In the genomic region with DNA sequence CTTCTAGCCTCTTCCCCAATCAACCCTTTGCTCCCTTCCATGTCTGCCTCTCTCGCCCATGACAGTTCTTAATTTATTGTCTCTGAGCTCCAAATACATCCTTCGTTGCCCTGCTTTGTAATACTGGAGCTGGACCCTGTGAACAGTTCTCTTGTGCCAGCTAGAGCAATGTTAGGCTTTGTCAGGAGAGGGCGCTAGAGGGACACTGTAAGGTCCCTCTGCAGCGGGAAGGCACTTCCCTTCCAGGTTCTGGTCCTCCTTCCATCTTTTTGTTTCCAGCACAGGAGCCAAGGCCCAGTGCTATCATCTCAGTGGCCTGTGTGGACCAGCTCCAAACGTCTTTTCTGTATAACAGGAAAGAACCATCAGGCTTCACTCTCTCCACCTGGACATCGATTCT, we compare ENCODE assay signal across 10 cellular contexts.
A peak's percentile ranks its signal among the peaks of the same experiment; 100 is the strongest.
DNase-seq lines count a peak whose midpoint lies in the region; ATAC-seq and TF ChIP-seq lines count a peak whose summit lies in the region.
"Had no signal": no experiment of that assay in that cellular context is flagged by ENCODE, and none has a peak within 500 bp of the region (broad histone marks: within the 10 kb centered on the region; RNA-seq: fewer than 3 reads in every experiment).

No MANE protein-coding gene starts in this region.

- no peak overlapping the region for H3K4me3 ChIP-seq in GM12864 (ENCODE audit: low read depth, low read length)
- H3K4me3 ChIP-seq in OCI-LY7 (ENCODE audit: low read depth, low read length, poor library complexity, severe bottlenecking): no peak overlapping the region
- no peak overlapping the region for H3K4me3 ChIP-seq in fibroblast of pulmonary artery (replicated peaks; ENCODE audit: low read depth, low read length)
- H3K4me3 ChIP-seq in upper lobe of right lung: no peak overlapping the region
- H3K4me3 ChIP-seq: tibial nerve had no signal

- H3K4me1 ChIP-seq in OCI-LY7 (ENCODE audit: insufficient read depth, low read length, poor library complexity, severe bottlenecking) (no peaks in the 10 kb centered on the region), upper lobe of right lung (no peaks in the 10 kb centered on the region)
- H3K4me1 ChIP-seq: tibial nerve had no signal

- H3K79me2 ChIP-seq in OCI-LY7 (ENCODE audit: insufficient read depth, low read depth, low read length): no peaks in the 10 kb centered on the region

- H3K36me3 Mint-ChIP-seq in T-cell: no peaks in the 10 kb centered on the region

- H3K36me3 ChIP-seq in OCI-LY7 (ENCODE audit: insufficient read depth, low read length): no peaks in the 10 kb centered on the region
- H3K36me3 ChIP-seq in upper lobe of right lung: no peaks in the 10 kb centered on the region

- POLR2A ChIA-PET in OCI-LY7 (lab: Charles Lee): no interaction called here
- POLR2A ChIA-PET in T-cell (lab: Charles Lee): no interaction called here

- H3K27me3 ChIP-seq in upper lobe of right lung: no peaks in the 10 kb centered on the region
- H3K27me3 ChIP-seq: tibial nerve had no signal

- no peaks in the 10 kb centered on the region for H4K20me1 ChIP-seq in OCI-LY7 (ENCODE audit: insufficient read depth, low read length)

- TF ChIP-seq CTCF in AG09319 (IDR thresholded peaks at IDR 0.05; ENCODE audit: low read depth, low read length) (peak; percentile 33), GM12864 (IDR thresholded peaks at IDR 0.05; ENCODE audit: low read depth, low read length, missing control alignments) (peak; percentile 71), OCI-LY7 (conservative IDR thresholded peaks at IDR 0.05; ENCODE audit: low read length) (peak; percentile 75), fibroblast of pulmonary artery (IDR thresholded peaks at IDR 0.05; ENCODE audit: low read length, missing control alignments) (peak; percentile 54), upper lobe of right lung (IDR thresholded peaks at IDR 0.05) (peak; percentile 44)

- intact Hi-C loops in OCI-LY7 (cut with micrococcal nuclease; ENCODE audit: unreplicated experiment): no loop called here
- intact Hi-C loops in upper lobe of right lung (cut with DNase I): no loop called here

- H3K27ac ChIP-seq in OCI-LY7 (ENCODE audit: low read depth, low read length, poor library complexity, severe bottlenecking) (no peak overlapping the region), upper lobe of right lung (no peak overlapping the region)

- no peak overlapping the region for H3K4me2 ChIP-seq in OCI-LY7 (ENCODE audit: low read length)

- no TSS peak for BruUV-seq in OCI-LY7 (replicated peaks; lab: Mats Ljungman, UMichigan)

- peaks cover 0 to 9% (median 3%) of the 10 kb centered on the region in 3 donors for H3K9me3 Mint-ChIP-seq in T-cell

- no peaks in the 10 kb centered on the region for H3K9me2 ChIP-seq in OCI-LY7 (ENCODE audit: insufficient read depth, low read length)

- ATAC-seq in upper lobe of right lung (peak; percentile 71), GM18873 (IDR thresholded peaks at IDR 0.05; ENCODE audit: low FRiP score, unreplicated experiment) (no peak), T-cell (replicated peaks in 1 of 4) (no peak)

- no peaks in the 10 kb centered on the region for H3K4me1 Mint-ChIP-seq in T-cell
- H3K4me1 Mint-ChIP-seq: IgD-negative memory B cell had no signal

- CTCF ChIA-PET in OCI-LY7 (lab: Charles Lee; ENCODE audit: unreplicated experiment) (no interaction called here), T-cell (lab: Charles Lee) (interaction anchor here in 1 of 2 donors (0.6 kb wide), 1 partner anchor 59 kb away, joined by 4 read pairs; no protein-coding TSS in a partner anchor)

- no peak overlapping the region for H3K4me3 Mint-ChIP-seq in T-cell
- H3K4me3 Mint-ChIP-seq: IgD-negative memory B cell had no signal

- H2AFZ ChIP-seq in OCI-LY7 (ENCODE audit: low read length): no peak overlapping the region

- peaks cover 14 to 17% of the 10 kb centered on the region in 2 donors for H3K27me3 Mint-ChIP-seq in T-cell

- DNase-seq in AG09319 (ENCODE audit: extremely low read depth, low read depth) (no peak), GM12864 (ENCODE audit: low read depth) (no peak), OCI-LY7 (ENCODE audit: low spot score) (peak; percentile 46), fibroblast of pulmonary artery (ENCODE audit: low read depth) (peak; percentile 58), upper lobe of right lung (peak; percentile 55), hepatic stellate cell (ENCODE audit: low spot score) (no peak), T-cell (no peak)

- H3K9me3 ChIP-seq in OCI-LY7 (ENCODE audit: low read length) (no peaks in the 10 kb centered on the region), upper lobe of right lung (no peaks in the 10 kb centered on the region)
- H3K9me3 ChIP-seq: tibial nerve had no signal

- no peak overlapping the region for H3K27ac Mint-ChIP-seq in T-cell
- H3K27ac Mint-ChIP-seq: IgD-negative memory B cell had no signal

Comparison
In these comparisons a context has a peak if more than half of its experiments do, and no peak if none do; other contexts are left out.
1. DNase-seq: peak in OCI-LY7 (single experiment), fibroblast of pulmonary artery (single experiment) and upper lobe of right lung (single experiment); none in AG09319 (single experiment), GM12864 (single experiment), hepatic stellate cell (single experiment) and T-cell (0 of 34).
2. Peak in every context shown above with its lines, with median percentiles within 50 percentile points of each other: CTCF ChIP-seq.